ENCODE assay signal across 1 cellular context in genomic region chr7:39741942-39742623, GRCh38.
TF ChIP-seq lines count a peak whose summit lies in the region.

No MANE protein-coding gene starts in this region.

TF ChIP-seq in K562, 482 proteins besides CTCF, POLR2A, EP300 and RAD21 (continued from another document):
- TF ChIP-seq JUN (IDR thresholded peaks at IDR 0.05; ENCODE audit: borderline replicate concordance, low read depth, low read length) (0 out of 2 replicates have a peak, but pooled peaks have one; percentile 15), JUN (CRISPR knock-in tag; IDR thresholded peaks at IDR 0.05; ENCODE audit: borderline replicate concordance) (no peak), NFE2 (IDR thresholded peaks at IDR 0.05; ENCODE audit: low read depth) (0 out of 2 replicates have a peak, but pooled peaks have one; percentile 7), JUND (IDR thresholded peaks at IDR 0.05; ENCODE audit: borderline replicate concordance, low read depth, low read length) (peak; percentile 44), JUND (tag; IDR thresholded peaks at IDR 0.05; ENCODE audit: borderline replicate concordance, low read depth, low read length) (no peak), MAFG (tag; conservative IDR thresholded peaks at IDR 0.05) (peak; percentile 58), SMC3 (conservative IDR thresholded peaks at IDR 0.05; ENCODE audit: insufficient read depth, low read depth, low read length) (peak; percentile 69), ZBTB33 (CRISPR knock-in tag; IDR thresholded peaks at IDR 0.05) (peak; percentile 26; the same call in 1 of the 2 replicates), ZMIZ1 (IDR thresholded peaks at IDR 0.05; ENCODE audit: low read depth in 2 of 2, low read length in 2 of 2) (no peak)
- TF ChIP-seq, protein P1, sequence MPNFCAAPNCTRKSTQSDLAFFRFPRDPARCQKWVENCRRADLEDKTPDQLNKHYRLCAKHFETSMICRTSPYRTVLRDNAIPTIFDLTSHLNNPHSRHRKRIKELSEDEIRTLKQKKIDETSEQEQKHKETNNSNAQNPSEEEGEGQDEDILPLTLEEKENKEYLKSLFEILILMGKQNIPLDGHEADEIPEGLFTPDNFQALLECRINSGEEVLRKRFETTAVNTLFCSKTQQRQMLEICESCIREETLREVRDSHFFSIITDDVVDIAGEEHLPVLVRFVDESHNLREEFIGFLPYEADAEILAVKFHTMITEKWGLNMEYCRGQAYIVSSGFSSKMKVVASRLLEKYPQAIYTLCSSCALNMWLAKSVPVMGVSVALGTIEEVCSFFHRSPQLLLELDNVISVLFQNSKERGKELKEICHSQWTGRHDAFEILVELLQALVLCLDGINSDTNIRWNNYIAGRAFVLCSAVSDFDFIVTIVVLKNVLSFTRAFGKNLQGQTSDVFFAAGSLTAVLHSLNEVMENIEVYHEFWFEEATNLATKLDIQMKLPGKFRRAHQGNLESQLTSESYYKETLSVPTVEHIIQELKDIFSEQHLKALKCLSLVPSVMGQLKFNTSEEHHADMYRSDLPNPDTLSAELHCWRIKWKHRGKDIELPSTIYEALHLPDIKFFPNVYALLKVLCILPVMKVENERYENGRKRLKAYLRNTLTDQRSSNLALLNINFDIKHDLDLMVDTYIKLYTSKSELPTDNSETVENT (CRISPR knock-in tag; IDR thresholded peaks at IDR 0.05): no peak
